ENCODE assay signal across 9 cellular contexts in the genomic region with DNA sequence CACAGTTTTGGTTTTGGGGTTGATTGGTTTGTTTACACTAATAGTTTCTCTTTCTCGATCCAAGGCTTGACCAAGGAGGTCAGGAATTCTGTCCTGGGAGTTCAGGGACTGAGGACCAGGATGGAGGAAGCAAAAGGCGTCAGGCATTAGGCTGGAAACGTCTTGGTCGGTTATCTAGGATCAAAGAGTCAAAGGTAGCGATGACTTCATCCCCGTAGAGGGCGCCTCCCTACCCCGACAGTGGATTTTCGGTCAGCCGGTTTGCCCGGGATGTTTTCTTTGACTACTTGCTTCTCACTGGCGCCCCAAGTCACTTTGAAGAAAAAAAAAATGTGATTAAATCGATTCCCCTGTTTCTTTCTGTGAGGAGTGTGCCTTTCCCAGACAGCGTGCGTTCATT. TPM values are rescaled to one million over a fixed set of nuclear protein-coding genes. Genes with fewer than 3 reads are reported as not detected.
A peak's percentile ranks its signal among the peaks of the same experiment; 100 is the strongest.
DNase-seq lines count a peak whose midpoint lies in the region; ATAC-seq and TF ChIP-seq lines count a peak whose summit lies in the region.
"Had no signal": no experiment of that assay in that cellular context is flagged by ENCODE, and none has a peak within 500 bp of the region (broad histone marks: within the 10 kb centered on the region; RNA-seq: fewer than 3 reads in every experiment).

No MANE protein-coding gene starts in this region.

- H3K27ac Mint-ChIP-seq in activated CD4-positive, alpha-beta T cell treated with anti-CD3 and anti-CD28 coated beads for 36 hours = no peak overlapping the region
- H3K27ac Mint-ChIP-seq in T-helper 2 cell treated with Interferon-gamma antibody and Interleukin-4, amounts not matched to agents 5 μg/mL and 100 μg/mL, for 36 hours = no peak overlapping the region
- H3K27ac Mint-ChIP-seq: dendritic cell treated with granulocyte-macrophage colony-stimulating factor and Interleukin-4, amounts not matched to agents 40 ng/mL and 50 ng/mL, for 4 days had no signal

- H3K36me3 ChIP-seq in hepatocyte (replicated peaks; ENCODE audit: insufficient read depth, low read depth) = no peaks in the 10 kb centered on the region

- no peaks in the 10 kb centered on the region for H3K4me1 ChIP-seq in hepatocyte (ENCODE audit: insufficient read depth)

- no peaks in the 10 kb centered on the region for H3K79me2 ChIP-seq in hepatocyte

- peak overlapping the region; percentile 96 for H3K27ac ChIP-seq in hepatocyte

- peak overlapping the region; percentile 96 for H3K4me3 ChIP-seq in hepatocyte

- peak; percentile 57 for DNase-seq in activated CD4-positive, alpha-beta T cell treated with anti-CD3 and anti-CD28 coated beads for 36 hours
- no peak for DNase-seq in activated CD4-positive, alpha-beta T cell treated with anti-CD3 and anti-CD28 coated beads, Interleukin-2, amount 50 U/mL, for 1 hour
- DNase-seq in T-helper 2 cell treated with Interferon-gamma antibody and Interleukin-4, amounts not matched to agents 5 μg/mL and 100 μg/mL, for 36 hours (ENCODE audit: low spot score) = no peak
- DNase-seq in hepatocyte (ENCODE audit: low spot score) (peak; percentile 62), NCI-H187 (lab: John Stamatoyannopoulos, UW) (no peak), HCEC 1CT (no peak)
- DNase-seq in stimulated activated naive CD8-positive, alpha-beta T cell treated with anti-CD3 and anti-CD28 coated beads, Interleukin-15, Interleukin-2, amounts not matched to agents 100 U/mL and 50 U/mL, for 24 hours = peak; percentile 24

- peak overlapping the region; percentile 51 for H2AFZ ChIP-seq in hepatocyte

- no peaks in the 10 kb centered on the region for H3K36me3 Mint-ChIP-seq in activated CD4-positive, alpha-beta T cell treated with anti-CD3 and anti-CD28 coated beads for 36 hours (ENCODE audit: low read depth)
- peaks cover 3% of the 10 kb centered on the region for H3K36me3 Mint-ChIP-seq in T-helper 2 cell treated with Interferon-gamma antibody and Interleukin-4, amounts not matched to agents 5 μg/mL and 100 μg/mL, for 36 hours (ENCODE audit: low read depth)

- peaks cover 15% of the 10 kb centered on the region for H3K4me1 Mint-ChIP-seq in activated CD4-positive, alpha-beta T cell treated with anti-CD3 and anti-CD28 coated beads for 36 hours
- H3K4me1 Mint-ChIP-seq in T-helper 2 cell treated with Interferon-gamma antibody and Interleukin-4, amounts not matched to agents 5 μg/mL and 100 μg/mL, for 36 hours (ENCODE audit: low read depth) = peaks cover 18% of the 10 kb centered on the region

- 12% methylated on average over 15 of the region's 15 CpGs for WGBS in hepatocyte (ENCODE audit: low lambda C conversion rate, missing lambda C conversion rate)

- peak; percentile 45 for ATAC-seq in activated CD4-positive, alpha-beta T cell treated with anti-CD3 and anti-CD28 coated beads for 36 hours
- no peak for ATAC-seq in stimulated activated naive CD8-positive, alpha-beta T cell treated with anti-CD3 and anti-CD28 coated beads, Interleukin-15, Interleukin-2, amounts not matched to agents 100 U/mL and 50 U/mL, for 24 hours
- ATAC-seq in HG03097 (IDR thresholded peaks at IDR 0.05; ENCODE audit: low FRiP score, unreplicated experiment) = no peak

- CTCF ChIA-PET in activated CD4-positive, alpha-beta T cell treated with anti-CD3 and anti-CD28 coated beads for 36 hours (lab: Charles Lee) = interaction anchor here (0.7 to 2.8 kb wide), 3 partner anchors 23 to 192 kb away, joined by 3 to 11 read pairs (median 8); no protein-coding TSS in a partner anchor

- peak overlapping the region; percentile 60 for H3K4me3 Mint-ChIP-seq in activated CD4-positive, alpha-beta T cell treated with anti-CD3 and anti-CD28 coated beads for 36 hours
- H3K4me3 Mint-ChIP-seq in T-helper 2 cell treated with Interferon-gamma antibody and Interleukin-4, amounts not matched to agents 5 μg/mL and 100 μg/mL, for 36 hours = peak overlapping the region; percentile 72

- H3K27me3 Mint-ChIP-seq in activated CD4-positive, alpha-beta T cell treated with anti-CD3 and anti-CD28 coated beads for 36 hours = peaks cover 50% of the 10 kb centered on the region
- peaks cover 67% of the 10 kb centered on the region for H3K27me3 Mint-ChIP-seq in T-helper 2 cell treated with Interferon-gamma antibody and Interleukin-4, amounts not matched to agents 5 μg/mL and 100 μg/mL, for 36 hours (ENCODE audit: low read depth)

- H3K4me2 ChIP-seq in hepatocyte = peak overlapping the region; percentile 100

- H3K9me3 Mint-ChIP-seq in activated CD4-positive, alpha-beta T cell treated with anti-CD3 and anti-CD28 coated beads for 36 hours (ENCODE audit: low read depth) = no peaks in the 10 kb centered on the region
- H3K9me3 Mint-ChIP-seq in T-helper 2 cell treated with Interferon-gamma antibody and Interleukin-4, amounts not matched to agents 5 μg/mL and 100 μg/mL, for 36 hours = no peaks in the 10 kb centered on the region
- H3K9me3 Mint-ChIP-seq: dendritic cell treated with granulocyte-macrophage colony-stimulating factor and Interleukin-4, amounts not matched to agents 40 ng/mL and 50 ng/mL, for 4 days had no signal

- POLR2A ChIA-PET in activated CD4-positive, alpha-beta T cell treated with anti-CD3 and anti-CD28 coated beads for 36 hours (lab: Charles Lee) = interaction anchor here (0.6 kb wide), 1 partner anchor 43 kb away, joined by 4 read pairs; no protein-coding TSS in a partner anchor

- H3K9me2 ChIP-seq in hepatocyte (replicated peaks; ENCODE audit: insufficient read depth) = no peaks in the 10 kb centered on the region

- TF ChIP-seq CTCF in hepatocyte (IDR thresholded peaks at IDR 0.05; ENCODE audit: poor library complexity) = no peak

- no peaks in the 10 kb centered on the region for H4K20me1 ChIP-seq in hepatocyte (ENCODE audit: insufficient read depth, poor library complexity, severe bottlenecking)

- intact Hi-C loops in activated CD4-positive, alpha-beta T cell treated with anti-CD3 and anti-CD28 coated beads for 36 hours (cut with DNase I, micrococcal nuclease) = loop anchor here (5.0 kb wide), 2 partner anchors 192 to 1528 kb away; partner anchors contain the start of gene FHIP1A (in 1 of the 2)

- H3K9me3 ChIP-seq in hepatocyte (ENCODE audit: low read depth) = no peaks in the 10 kb centered on the region

- peaks cover 9% of the 10 kb centered on the region for H3K27me3 ChIP-seq in hepatocyte

RNA-seq across cellular contexts. Expression of gene FHDC1, which starts 1.0 kb away (rescaled TPM):
- total RNA-seq in activated CD4-positive, alpha-beta T cell treated with anti-CD3 and anti-CD28 coated beads for 36 hours = under 1 TPM; 0.09 TPM
- 3.1 TPM in 2 replicates for total RNA-seq in hepatocyte
- polyA plus RNA-seq in hepatocyte = 1.7 and 2.1 TPM in 2 replicates

Comparison
In these comparisons a context has a peak if more than half of its experiments do, and no peak if none do; other contexts are left out.
1. DNase-seq: peak in activated CD4-positive, alpha-beta T cell treated with anti-CD3 and anti-CD28 coated beads for 36 hours (single experiment), hepatocyte (single experiment) and stimulated activated naive CD8-positive, alpha-beta T cell treated with anti-CD3 and anti-CD28 coated beads, Interleukin-15, Interleukin-2, amounts not matched to agents 100 U/mL and 50 U/mL, for 24 hours (single experiment); none in activated CD4-positive, alpha-beta T cell treated with anti-CD3 and anti-CD28 coated beads, Interleukin-2, amount 50 U/mL, for 1 hour (single experiment), T-helper 2 cell treated with Interferon-gamma antibody and Interleukin-4, amounts not matched to agents 5 μg/mL and 100 μg/mL, for 36 hours (single experiment), NCI-H187 (0 of 2) and HCEC 1CT (single experiment).